ENCODE assay signal across 13 cellular contexts in the genomic region with DNA sequence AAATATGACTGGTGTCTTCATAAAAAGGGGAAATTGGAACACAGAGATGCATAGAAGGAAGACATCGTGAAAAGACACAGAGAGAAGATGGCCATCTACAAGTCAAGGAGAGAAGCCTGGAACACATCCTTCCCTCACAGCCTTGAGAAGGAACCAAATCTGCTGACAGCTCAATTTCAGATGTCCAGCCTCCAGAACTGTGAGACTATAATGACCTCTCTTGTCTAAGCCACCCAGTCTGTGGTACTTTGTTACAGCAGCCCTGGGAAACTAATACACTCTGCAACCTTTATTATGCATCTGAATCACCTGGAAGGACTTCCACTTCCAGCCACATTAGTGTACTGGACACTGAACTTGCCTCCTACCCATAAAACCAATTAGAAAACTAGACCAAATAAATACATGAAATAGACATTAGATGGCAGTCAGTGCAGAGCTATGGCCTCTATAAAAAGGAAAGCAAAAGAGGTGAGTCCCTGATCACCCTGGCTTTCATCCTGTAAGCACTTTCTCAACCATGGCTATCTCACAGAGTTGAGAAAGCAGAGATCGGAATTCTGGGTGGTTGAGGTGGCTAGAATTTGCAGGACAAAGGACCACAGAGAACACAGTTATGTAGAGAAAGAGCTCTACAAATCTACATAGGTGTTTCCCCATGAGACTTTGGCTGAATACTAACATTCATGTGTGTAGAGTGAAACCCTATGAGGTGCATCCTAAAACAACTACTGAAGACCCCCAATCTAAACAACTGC. TPM values are rescaled to one million over a fixed set of nuclear protein-coding genes. Genes with fewer than 3 reads are reported as not detected.
DNase-seq lines count a peak whose midpoint lies in the region; ATAC-seq and TF ChIP-seq lines count a peak whose summit lies in the region.
"Had no signal": no experiment of that assay in that cellular context is flagged by ENCODE, and none has a peak within 500 bp of the region (broad histone marks: within the 10 kb centered on the region; RNA-seq: fewer than 3 reads in every experiment).

No MANE protein-coding gene starts in this region.

- H3K36me3 Mint-ChIP-seq in activated CD8-positive, alpha-beta T cell treated with anti-CD3 and anti-CD28 coated beads, Interleukin-2, amount 10 ng/mL, durations not matched to agents 7 days and 5 days (ENCODE audit: low read depth): peaks cover 51% of the 10 kb centered on the region
- peaks cover 14% of the 10 kb centered on the region for H3K36me3 Mint-ChIP-seq in natural killer cell treated with Interleukin-12 subunit alpha and Interleukin-12 subunit beta and Interleukin-15 and Interleukin-18, amount 100 ng/mL, for 72 hours

- H3K27me3 Mint-ChIP-seq in activated CD8-positive, alpha-beta T cell treated with anti-CD3 and anti-CD28 coated beads, Interleukin-2, amount 10 ng/mL, durations not matched to agents 7 days and 5 days (ENCODE audit: low read depth): no peaks in the 10 kb centered on the region
- peaks cover 0 to 2% of the 10 kb centered on the region in 2 donors for H3K27me3 Mint-ChIP-seq in natural killer cell treated with Interleukin-12 subunit alpha and Interleukin-12 subunit beta and Interleukin-15 and Interleukin-18, amount 100 ng/mL, for 72 hours

- POLR2A ChIA-PET in activated CD8-positive, alpha-beta T cell treated with anti-CD3 and anti-CD28 coated beads, Interleukin-2, amount 10 ng/mL, durations not matched to agents 7 days and 5 days (lab: Charles Lee): interaction anchor here (0.7 to 1.3 kb wide), 3 partner anchors 10 to 37 kb away, joined by 3 to 5 read pairs (median 4); partner anchors contain the start of gene DKC1

- H3K4me3 Mint-ChIP-seq in activated CD8-positive, alpha-beta T cell treated with anti-CD3 and anti-CD28 coated beads, Interleukin-2, amount 10 ng/mL, durations not matched to agents 7 days and 5 days: peak overlapping the region; percentile 24
- peak overlapping the region; percentile 79 for H3K4me3 Mint-ChIP-seq in natural killer cell treated with Interleukin-12 subunit alpha and Interleukin-12 subunit beta and Interleukin-15 and Interleukin-18, amount 100 ng/mL, for 72 hours

- no peak for DNase-seq in activated CD8-positive, alpha-beta T cell treated with anti-CD3 and anti-CD28 coated beads, Interleukin-2, amount 10 ng/mL, durations not matched to agents 7 days and 5 days
- DNase-seq in natural killer cell treated with Interleukin-12 subunit alpha and Interleukin-12 subunit beta and Interleukin-15 and Interleukin-18, amount 100 ng/mL, for 72 hours (ENCODE audit: low spot score): no peak
- DNase-seq in NOMO-1 (lab: John Stamatoyannopoulos, UW; ENCODE audit: unreplicated experiment in 2 of 2): no peak
- DNase-seq: amygdala; DMS 273 treated with DMSO at 0.1 percent for 48 hours; effector CD4-positive, alpha-beta T cell; NCI-H187 treated with DMSO at 0.1 percent for 48 hours; stimulated activated CD4-positive, alpha-beta T cell treated with anti-CD3 and anti-CD28 coated beads, Interleukin-2, amount 100 ng/mL, for 24 hours; stimulated activated naive CD4-positive, alpha-beta T cell had no signal

- H3K27ac Mint-ChIP-seq in activated CD8-positive, alpha-beta T cell treated with anti-CD3 and anti-CD28 coated beads, Interleukin-2, amount 10 ng/mL, durations not matched to agents 7 days and 5 days: peak overlapping the region; percentile 87
- peak overlapping the region; percentile 95 to 99 for H3K27ac Mint-ChIP-seq in natural killer cell treated with Interleukin-12 subunit alpha and Interleukin-12 subunit beta and Interleukin-15 and Interleukin-18, amount 100 ng/mL, for 72 hours

- ATAC-seq in GM18502 (IDR thresholded peaks at IDR 0.05; ENCODE audit: poor library complexity, unreplicated experiment): peak; percentile 48
- ATAC-seq in GM21717 (IDR thresholded peaks at IDR 0.05; ENCODE audit: unreplicated experiment): peak; percentile 46
- ATAC-seq in activated CD8-positive, alpha-beta T cell treated with anti-CD3 and anti-CD28 coated beads, Interleukin-2, amount 10 ng/mL, durations not matched to agents 7 days and 5 days: peak; percentile 71
- peak; percentile 74 to 82 for ATAC-seq in natural killer cell treated with Interleukin-12 subunit alpha and Interleukin-12 subunit beta and Interleukin-15 and Interleukin-18, amount 100 ng/mL, for 72 hours
- ATAC-seq in SK-N-SH treated with all-trans-retinoic acid at 6 μM for 48 hours: no peak
- ATAC-seq in GM18517 (IDR thresholded peaks at IDR 0.05; ENCODE audit: unreplicated experiment): no peak

- H3K4me1 Mint-ChIP-seq in activated CD8-positive, alpha-beta T cell treated with anti-CD3 and anti-CD28 coated beads, Interleukin-2, amount 10 ng/mL, durations not matched to agents 7 days and 5 days (ENCODE audit: low read depth): peaks cover 85% of the 10 kb centered on the region
- H3K4me1 Mint-ChIP-seq in natural killer cell treated with Interleukin-12 subunit alpha and Interleukin-12 subunit beta and Interleukin-15 and Interleukin-18, amount 100 ng/mL, for 72 hours (ENCODE audit: low read depth in 2 of 2): peaks cover 67 to 86% of the 10 kb centered on the region in 2 donors

- CTCF ChIA-PET in activated CD8-positive, alpha-beta T cell treated with anti-CD3 and anti-CD28 coated beads, Interleukin-2, amount 10 ng/mL, durations not matched to agents 7 days and 5 days (lab: Charles Lee): interaction anchor here (0.8 to 10.7 kb wide), 9 partner anchors 8 to 115 kb away, joined by 3 to 163 read pairs (median 5); partner anchors contain the start of genes DKC1 and GAB3

- H3K9me3 Mint-ChIP-seq in activated CD8-positive, alpha-beta T cell treated with anti-CD3 and anti-CD28 coated beads, Interleukin-2, amount 10 ng/mL, durations not matched to agents 7 days and 5 days (ENCODE audit: insufficient read depth): no peaks in the 10 kb centered on the region
- H3K9me3 Mint-ChIP-seq in natural killer cell treated with Interleukin-12 subunit alpha and Interleukin-12 subunit beta and Interleukin-15 and Interleukin-18, amount 100 ng/mL, for 72 hours: no peaks in the 10 kb centered on the region

TF ChIP-seq in SK-N-SH treated with all-trans-retinoic acid at 6 μM for 48 hours, 23 proteins besides CTCF, POLR2A, EP300 and RAD21:
- TF ChIP-seq CSRNP3 (CRISPR knock-in tag; IDR thresholded peaks at IDR 0.05): no peak
- TF ChIP-seq ZNF565 (CRISPR knock-in tag; conservative IDR thresholded peaks at IDR 0.05; ENCODE audit: low read depth): no peak
- TF ChIP-seq CSDC2 (CRISPR knock-in tag; IDR thresholded peaks at IDR 0.05): no peak
- TF ChIP-seq ZC3H10 (CRISPR knock-in tag; IDR thresholded peaks at IDR 0.05): no peak
- no peak for TF ChIP-seq POU6F1 (CRISPR knock-in tag; IDR thresholded peaks at IDR 0.05; ENCODE audit: borderline replicate concordance, low read depth)
- no peak for TF ChIP-seq BACH2 (CRISPR knock-in tag; IDR thresholded peaks at IDR 0.05; ENCODE audit: borderline replicate concordance)
- TF ChIP-seq TOX (CRISPR knock-in tag; IDR thresholded peaks at IDR 0.05; ENCODE audit: borderline replicate concordance): no peak
- TF ChIP-seq ESRRG (CRISPR knock-in tag; IDR thresholded peaks at IDR 0.05): no peak

RNA-seq across cellular contexts. Expression of gene GAB3, which starts 25.7 kb away (rescaled TPM):
- total RNA-seq in activated CD8-positive, alpha-beta T cell treated with anti-CD3 and anti-CD28 coated beads, Interleukin-2, amount 10 ng/mL, durations not matched to agents 7 days and 5 days: 10 to 100 TPM in 1 of 2 experiments, 1 to 10 TPM in 1; 9.9 to 10.3 TPM
- 10 to 100 TPM; 20.3 to 28.3 TPM for total RNA-seq in natural killer cell treated with Interleukin-12 subunit alpha and Interleukin-12 subunit beta and Interleukin-15 and Interleukin-18, amount 100 ng/mL, for 72 hours

RNA-seq across cellular contexts. Expression of gene DKC1, which starts 37.5 kb away (rescaled TPM):
- 10 to 100 TPM; 76.0 to 82.8 TPM for total RNA-seq in activated CD8-positive, alpha-beta T cell treated with anti-CD3 and anti-CD28 coated beads, Interleukin-2, amount 10 ng/mL, durations not matched to agents 7 days and 5 days
- total RNA-seq in natural killer cell treated with Interleukin-12 subunit alpha and Interleukin-12 subunit beta and Interleukin-15 and Interleukin-18, amount 100 ng/mL, for 72 hours: 100 to 1,000 TPM in 1 of 2 donors, 10 to 100 TPM in 1; 91.6 to 173 TPM

Comparison
In these comparisons a context has a peak if more than half of its experiments do, and no peak if none do; other contexts are left out.
1. ATAC-seq: peak in GM18502 (single experiment), GM21717 (single experiment), activated CD8-positive, alpha-beta T cell treated with anti-CD3 and anti-CD28 coated beads, Interleukin-2, amount 10 ng/mL, durations not matched to agents 7 days and 5 days (single experiment) and natural killer cell treated with Interleukin-12 subunit alpha and Interleukin-12 subunit beta and Interleukin-15 and Interleukin-18, amount 100 ng/mL, for 72 hours (2 of 2); none in SK-N-SH treated with all-trans-retinoic acid at 6 μM for 48 hours (single experiment) and GM18517 (single experiment).